ENCODE assay signal across 8 cellular contexts in the genomic region with DNA sequence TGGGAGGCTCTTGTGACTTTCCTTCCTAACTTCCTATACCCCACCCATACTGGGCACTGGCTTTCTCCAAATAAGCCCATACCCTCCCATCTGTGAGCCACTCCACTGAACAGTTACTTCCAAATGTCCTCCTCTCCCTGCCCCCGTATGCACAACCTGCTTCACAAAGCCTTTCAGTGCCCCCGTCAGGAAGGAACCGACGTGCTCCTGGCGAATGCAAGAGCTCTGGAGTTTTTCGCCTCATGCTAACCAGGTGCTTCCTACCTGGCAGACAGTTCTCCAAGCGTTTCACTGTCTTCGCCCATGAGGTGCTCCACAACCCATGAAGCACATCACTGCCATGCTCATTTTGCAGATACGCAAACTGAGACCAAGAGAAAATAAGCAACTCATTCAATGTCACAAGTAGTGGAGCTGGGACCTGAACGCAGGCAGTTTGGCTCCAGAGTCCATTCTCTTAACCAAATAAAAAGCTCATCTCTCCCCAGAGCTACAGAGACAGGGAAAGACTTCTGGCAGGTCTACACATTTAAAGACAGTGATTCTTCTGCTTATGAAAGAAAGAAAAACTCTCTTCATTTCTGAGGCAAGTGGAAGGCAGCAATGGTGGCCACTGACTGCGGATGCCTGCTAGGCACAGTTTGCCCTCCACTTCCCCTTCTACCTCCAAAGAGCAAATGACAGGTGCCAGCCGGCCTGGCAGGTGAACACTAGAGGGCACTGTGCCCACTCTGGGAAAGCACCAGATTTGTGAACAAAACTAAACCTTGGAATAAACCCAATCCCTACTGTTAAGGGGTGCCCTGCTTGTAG. TPM values are rescaled to one million over a fixed set of nuclear protein-coding genes. Genes with fewer than 3 reads are reported as not detected.
DNase-seq lines count a peak whose midpoint lies in the region; ATAC-seq and TF ChIP-seq lines count a peak whose summit lies in the region.

No MANE protein-coding gene starts in this region.

- peaks cover 11% of the 10 kb centered on the region for H3K36me3 ChIP-seq in OCI-LY1 (ENCODE audit: insufficient read depth, low read length)
- peaks cover 4% of the 10 kb centered on the region for H3K36me3 ChIP-seq in fibroblast of lung (ENCODE audit: control insufficient read depth, insufficient read depth, low read length)
- H3K36me3 ChIP-seq in parathyroid adenoma (ENCODE audit: control insufficient read depth, insufficient read depth, low read length): no peaks in the 10 kb centered on the region

- H3K9me3 ChIP-seq in OCI-LY1 (ENCODE audit: low read length) (no peaks in the 10 kb centered on the region), fibroblast of lung (ENCODE audit: control insufficient read depth, insufficient read depth, low read depth, low read length) (no peaks in the 10 kb centered on the region), parathyroid adenoma (ENCODE audit: control insufficient read depth, low read length) (no peaks in the 10 kb centered on the region)

- H3K4me1 ChIP-seq in OCI-LY1 (ENCODE audit: insufficient read depth, low read length, severe bottlenecking) (peaks cover 32% of the 10 kb centered on the region), fibroblast of lung (ENCODE audit: control insufficient read depth, extremely low read depth, insufficient read depth, low read length) (no peaks in the 10 kb centered on the region), parathyroid adenoma (peaks cover 7% of the 10 kb centered on the region)

- no peaks in the 10 kb centered on the region for H3K27me3 ChIP-seq in HL-60 (ENCODE audit: insufficient read depth, poor library complexity, severe bottlenecking)
- H3K27me3 ChIP-seq in OCI-LY1 (ENCODE audit: insufficient read depth, low read length): no peaks in the 10 kb centered on the region
- H3K27me3 ChIP-seq in fibroblast of lung (ENCODE audit: control insufficient read depth, insufficient read depth, low read length): no peaks in the 10 kb centered on the region
- no peaks in the 10 kb centered on the region for H3K27me3 ChIP-seq in parathyroid adenoma (ENCODE audit: control insufficient read depth, insufficient read depth, low read length)

- H2AFZ ChIP-seq in OCI-LY1 (ENCODE audit: low read length) (no peak overlapping the region), fibroblast of lung (ENCODE audit: low read length) (no peak overlapping the region), parathyroid adenoma (no peak overlapping the region)

- H3K27ac ChIP-seq in HL-60 (replicated peaks) (no peak overlapping the region), OCI-LY1 (ENCODE audit: low read depth, low read length, poor library complexity, severe bottlenecking) (peak overlapping the region; percentile 52), fibroblast of lung (ENCODE audit: insufficient read depth, low read length) (no peak overlapping the region), parathyroid adenoma (no peak overlapping the region)

- H3K9me2 ChIP-seq in OCI-LY1 (ENCODE audit: low read depth, low read length): no peaks in the 10 kb centered on the region

- TF ChIP-seq CTCF in HL-60 (IDR thresholded peaks at IDR 0.05; ENCODE audit: insufficient read depth, low read length) (peak; percentile 92), OCI-LY1 (IDR thresholded peaks at IDR 0.05; ENCODE audit: low read length) (peak; percentile 97), fibroblast of lung (conservative IDR thresholded peaks at IDR 0.05 in 1 of 2, IDR thresholded peaks at IDR 0.05 in 1 of 2; ENCODE audit: low read depth in 1 of 2, low read length in 2 of 2) (peak; percentile 60 to 77), parathyroid adenoma (IDR thresholded peaks at IDR 0.05) (peak; percentile 91)

- H4K20me1 ChIP-seq in OCI-LY1 (ENCODE audit: insufficient read depth, low read length): no peaks in the 10 kb centered on the region
- no peaks in the 10 kb centered on the region for H4K20me1 ChIP-seq in fibroblast of lung (ENCODE audit: control insufficient read depth, extremely low read depth, insufficient read depth, low read length)

- no peak overlapping the region for H3K9ac ChIP-seq in OCI-LY1 (ENCODE audit: low read length)
- no peak overlapping the region for H3K9ac ChIP-seq in fibroblast of lung (ENCODE audit: insufficient read depth, low read length)
- no peak overlapping the region for H3K9ac ChIP-seq in parathyroid adenoma

- ATAC-seq in HG02840 (IDR thresholded peaks at IDR 0.05; ENCODE audit: low FRiP score, unreplicated experiment) (no peak), GM18873 (IDR thresholded peaks at IDR 0.05; ENCODE audit: low FRiP score, unreplicated experiment) (no peak)

- H3K4me3 ChIP-seq in HL-60 (replicated peaks; ENCODE audit: insufficient read depth, low read length) (no peak overlapping the region), OCI-LY1 (ENCODE audit: low read depth, low read length, poor library complexity, severe bottlenecking) (no peak overlapping the region), fibroblast of lung (replicated peaks in 1 of 4; ENCODE audit: control extremely low read depth in 1 of 4, insufficient read depth in 1 of 4, low read depth in 3 of 4, low read length in 4 of 4) (no peak overlapping the region), parathyroid adenoma (ENCODE audit: low read depth, low read length) (no peak overlapping the region)

- peak; percentile 63 for DNase-seq in COLO829 (ENCODE audit: low spot score)
- peak in 1 of 2 experiments; percentile 79 for DNase-seq in HL-60 (ENCODE audit: low read depth in 1 of 2, low spot score in 1 of 2)
- peak; percentile 56 for DNase-seq in activated T-cell treated with anti-CD3 and anti-CD28 coated beads for 24 hours (ENCODE audit: low read depth)
- DNase-seq in fibroblast of lung (ENCODE audit: low read depth in 2 of 2): peak in 1 of 2 donors; percentile 39

- no peaks in the 10 kb centered on the region for H3F3A ChIP-seq in OCI-LY1 (ENCODE audit: insufficient read depth, low read length)

- H3K4me2 ChIP-seq in OCI-LY1 (ENCODE audit: low read length): peak overlapping the region; percentile 12; the same call in 1 of the 2 replicates
- H3K4me2 ChIP-seq in fibroblast of lung (ENCODE audit: extremely low read depth, insufficient read depth, low read length): no peak overlapping the region
- H3K4me2 ChIP-seq in parathyroid adenoma (ENCODE audit: low read length): no peak overlapping the region

- no peaks in the 10 kb centered on the region for H3K79me2 ChIP-seq in OCI-LY1 (ENCODE audit: insufficient read depth, low read length)
- H3K79me2 ChIP-seq in fibroblast of lung (ENCODE audit: control insufficient read depth, insufficient read depth, low read length): peaks cover 1% of the 10 kb centered on the region
- H3K79me2 ChIP-seq in parathyroid adenoma: peaks cover 19% of the 10 kb centered on the region

RNA-seq across cellular contexts. Expression of a gene that starts 23.8 kb away (rescaled TPM):
- 5.0 and 22.3 TPM in 2 replicates for total RNA-seq in fibroblast of lung
- polyA plus RNA-seq in fibroblast of lung: 9.4 and 11.5 TPM in 2 replicates
- 14.2 and 21.4 TPM in 2 replicates for polyA plus RNA-seq in fibroblast of lung (2012)
- 8.8 and 10.8 TPM in 2 replicates for polyA minus RNA-seq in fibroblast of lung (ENCODE audit: low replicate concordance)

RNA-seq across cellular contexts. Expression of a gene that starts 44.7 kb away (rescaled TPM):
- total RNA-seq in fibroblast of lung: 9.2 and 12.4 TPM in 2 replicates
- polyA plus RNA-seq in fibroblast of lung: 10.8 and 11.5 TPM in 2 replicates
- 10.2 and 13.1 TPM in 2 replicates for polyA plus RNA-seq in fibroblast of lung (2012)
- 119 and 153 TPM in 2 replicates for polyA minus RNA-seq in fibroblast of lung (ENCODE audit: low replicate concordance)

RNA-seq across cellular contexts. Expression of a gene that starts 54.5 kb away (rescaled TPM):
- total RNA-seq in fibroblast of lung: 32.7 and 59.8 TPM in 2 replicates
- 56.8 and 56.9 TPM in 2 replicates for polyA plus RNA-seq in fibroblast of lung
- polyA plus RNA-seq in fibroblast of lung (2012): 27.2 and 36.6 TPM in 2 replicates
- 31.1 and 44.1 TPM in 2 replicates for polyA minus RNA-seq in fibroblast of lung (ENCODE audit: low replicate concordance)

RNA-seq across cellular contexts. Expression of a gene that starts 59.2 kb away (rescaled TPM):
- total RNA-seq in fibroblast of lung: not detected in 2 replicates
- not detected in 2 replicates for polyA plus RNA-seq in fibroblast of lung
- polyA plus RNA-seq in fibroblast of lung (2012): not detected in 2 replicates
- polyA minus RNA-seq in fibroblast of lung (ENCODE audit: low replicate concordance): not detected in 2 replicates
